ENCODE assay signal across 1 cellular context in genomic region chr11:129853508-129854228, GRCh38.
TF ChIP-seq lines count a peak whose summit lies in the region.

No MANE protein-coding gene starts in this region.

TF ChIP-seq in HepG2, 621 proteins besides CTCF, POLR2A, EP300 and RAD21 (continued from another document and continues in another):
- 0 out of 2 replicates have a peak, but pooled peaks have one; percentile 56 for TF ChIP-seq TIGD3 (CRISPR knock-in tag; IDR thresholded peaks at IDR 0.05; ENCODE audit: borderline replicate concordance)
- no peak for TF ChIP-seq HOXA5 (CRISPR knock-in tag; IDR thresholded peaks at IDR 0.05)
- TF ChIP-seq, protein P1, sequence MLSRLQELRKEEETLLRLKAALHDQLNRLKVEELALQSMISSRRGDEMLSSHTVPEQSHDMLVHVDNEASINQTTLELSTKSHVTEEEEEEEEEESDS (CRISPR knock-in tag; IDR thresholded peaks at IDR 0.05; ENCODE audit: borderline replicate concordance), result no peak
- no peak for TF ChIP-seq POGK (CRISPR knock-in tag; conservative IDR thresholded peaks at IDR 0.05)
- TF ChIP-seq SNAI1 (CRISPR knock-in tag; IDR thresholded peaks at IDR 0.05; ENCODE audit: borderline replicate concordance), result 0 out of 2 replicates have a peak, but pooled peaks have one; percentile 38
- TF ChIP-seq HMG20B (CRISPR knock-in tag; conservative IDR thresholded peaks at IDR 0.05), result 0 out of 2 replicates have a peak, but pooled peaks have one; percentile 34
- TF ChIP-seq ZNF207 (IDR thresholded peaks at IDR 0.05; ENCODE audit: borderline replicate concordance), result no peak
- no peak for TF ChIP-seq ZFP36 (IDR thresholded peaks at IDR 0.05; ENCODE audit: borderline replicate concordance, low read depth, low read length, partially characterized antibody)
- no peak for TF ChIP-seq HMGA1 (CRISPR knock-in tag; conservative IDR thresholded peaks at IDR 0.05)
- no peak for TF ChIP-seq ZNF136 (CRISPR knock-in tag; IDR thresholded peaks at IDR 0.05; ENCODE audit: low read depth)
- TF ChIP-seq USF2 (IDR thresholded peaks at IDR 0.05; ENCODE audit: low read depth, low read length), result no peak
- no peak for TF ChIP-seq USF2 (CRISPR knock-in tag; IDR thresholded peaks at IDR 0.05; ENCODE audit: borderline replicate concordance)
- TF ChIP-seq ZNF333 (CRISPR knock-in tag; IDR thresholded peaks at IDR 0.05; ENCODE audit: borderline replicate concordance), result no peak
- no peak for TF ChIP-seq ZNF44 (CRISPR knock-in tag; IDR thresholded peaks at IDR 0.05)
- no peak for TF ChIP-seq KAT2B (IDR thresholded peaks at IDR 0.05; ENCODE audit: borderline replicate concordance, low read depth, low read length)
- no peak for TF ChIP-seq MATR3 (CRISPR knock-in tag; IDR thresholded peaks at IDR 0.05)
- TF ChIP-seq ZNF709 (CRISPR knock-in tag; IDR thresholded peaks at IDR 0.05), result no peak
- TF ChIP-seq HOMEZ (CRISPR knock-in tag; IDR thresholded peaks at IDR 0.05; ENCODE audit: low read depth), result 0 out of 2 replicates have a peak, but pooled peaks have one; percentile 23
- 0 out of 2 replicates have a peak, but pooled peaks have one; percentile 59 for TF ChIP-seq ZNF317 (CRISPR knock-in tag; IDR thresholded peaks at IDR 0.05)
- TF ChIP-seq, protein P2, sequence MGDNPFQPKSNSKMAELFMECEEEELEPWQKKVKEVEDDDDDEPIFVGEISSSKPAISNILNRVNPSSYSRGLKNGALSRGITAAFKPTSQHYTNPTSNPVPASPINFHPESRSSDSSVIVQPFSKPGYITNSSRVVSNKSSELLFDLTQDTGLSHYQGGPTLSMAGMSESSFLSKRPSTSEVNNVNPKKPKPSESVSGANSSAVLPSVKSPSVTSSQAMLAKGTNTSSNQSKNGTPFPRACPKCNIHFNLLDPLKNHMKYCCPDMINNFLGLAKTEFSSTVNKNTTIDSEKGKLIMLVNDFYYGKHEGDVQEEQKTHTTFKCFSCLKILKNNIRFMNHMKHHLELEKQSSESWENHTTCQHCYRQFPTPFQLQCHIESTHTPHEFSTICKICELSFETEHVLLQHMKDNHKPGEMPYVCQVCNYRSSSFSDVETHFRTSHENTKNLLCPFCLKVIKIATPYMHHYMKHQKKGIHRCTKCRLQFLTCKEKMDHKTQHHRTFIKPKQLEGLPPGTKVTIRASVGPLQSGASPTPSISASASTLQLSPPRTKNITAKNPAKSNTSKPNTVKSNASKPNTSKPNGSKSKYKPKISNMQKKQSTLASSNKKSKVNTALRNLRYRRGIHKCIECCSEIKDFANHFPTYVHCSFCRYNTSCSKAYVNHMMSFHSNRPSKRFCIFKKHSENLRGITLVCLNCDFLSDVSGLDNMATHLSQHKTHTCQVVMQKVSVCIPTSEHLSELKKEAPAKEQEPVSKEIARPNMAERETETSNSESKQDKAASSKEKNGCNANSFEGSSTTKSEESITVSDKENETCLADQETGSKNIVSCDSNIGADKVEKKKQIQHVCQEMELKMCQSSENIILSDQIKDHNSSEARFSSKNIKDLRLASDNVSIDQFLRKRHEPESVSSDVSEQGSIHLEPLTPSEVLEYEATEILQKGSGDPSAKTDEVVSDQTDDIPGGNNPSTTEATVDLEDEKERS (CRISPR knock-in tag; IDR thresholded peaks at IDR 0.05), result 0 out of 2 replicates have a peak, but pooled peaks have one; percentile 67
- TF ChIP-seq ZNF724P (CRISPR knock-in tag; IDR thresholded peaks at IDR 0.05; ENCODE audit: borderline replicate concordance), result no peak; the same call in 1 of the 2 replicates
- peak; percentile 54; the same call in 1 of the 2 replicates for TF ChIP-seq KAT8 (CRISPR knock-in tag; IDR thresholded peaks at IDR 0.05)
- no peak for TF ChIP-seq CENPT (CRISPR knock-in tag; IDR thresholded peaks at IDR 0.05; ENCODE audit: low read depth)
- no peak for TF ChIP-seq ZNF800 (CRISPR knock-in tag; IDR thresholded peaks at IDR 0.05)
- TF ChIP-seq ZC3H13 (CRISPR knock-in tag; IDR thresholded peaks at IDR 0.05), result no peak
- TF ChIP-seq, protein P3, sequence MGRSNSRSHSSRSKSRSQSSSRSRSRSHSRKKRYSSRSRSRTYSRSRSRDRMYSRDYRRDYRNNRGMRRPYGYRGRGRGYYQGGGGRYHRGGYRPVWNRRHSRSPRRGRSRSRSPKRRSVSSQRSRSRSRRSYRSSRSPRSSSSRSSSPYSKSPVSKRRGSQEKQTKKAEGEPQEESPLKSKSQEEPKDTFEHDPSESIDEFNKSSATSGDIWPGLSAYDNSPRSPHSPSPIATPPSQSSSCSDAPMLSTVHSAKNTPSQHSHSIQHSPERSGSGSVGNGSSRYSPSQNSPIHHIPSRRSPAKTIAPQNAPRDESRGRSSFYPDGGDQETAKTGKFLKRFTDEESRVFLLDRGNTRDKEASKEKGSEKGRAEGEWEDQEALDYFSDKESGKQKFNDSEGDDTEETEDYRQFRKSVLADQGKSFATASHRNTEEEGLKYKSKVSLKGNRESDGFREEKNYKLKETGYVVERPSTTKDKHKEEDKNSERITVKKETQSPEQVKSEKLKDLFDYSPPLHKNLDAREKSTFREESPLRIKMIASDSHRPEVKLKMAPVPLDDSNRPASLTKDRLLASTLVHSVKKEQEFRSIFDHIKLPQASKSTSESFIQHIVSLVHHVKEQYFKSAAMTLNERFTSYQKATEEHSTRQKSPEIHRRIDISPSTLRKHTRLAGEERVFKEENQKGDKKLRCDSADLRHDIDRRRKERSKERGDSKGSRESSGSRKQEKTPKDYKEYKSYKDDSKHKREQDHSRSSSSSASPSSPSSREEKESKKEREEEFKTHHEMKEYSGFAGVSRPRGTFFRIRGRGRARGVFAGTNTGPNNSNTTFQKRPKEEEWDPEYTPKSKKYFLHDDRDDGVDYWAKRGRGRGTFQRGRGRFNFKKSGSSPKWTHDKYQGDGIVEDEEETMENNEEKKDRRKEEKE (IDR thresholded peaks at IDR 0.05), result no peak
- TF ChIP-seq CBX2 (IDR thresholded peaks at IDR 0.05; ENCODE audit: low read depth, low read length), result no peak
- TF ChIP-seq CBX2 (CRISPR knock-in tag; IDR thresholded peaks at IDR 0.05; ENCODE audit: low read depth), result no peak
- TF ChIP-seq ZNF776 (CRISPR knock-in tag; IDR thresholded peaks at IDR 0.05), result no peak
- TF ChIP-seq E2F5 (CRISPR knock-in tag; conservative IDR thresholded peaks at IDR 0.05), result no peak
- TF ChIP-seq, protein P4, sequence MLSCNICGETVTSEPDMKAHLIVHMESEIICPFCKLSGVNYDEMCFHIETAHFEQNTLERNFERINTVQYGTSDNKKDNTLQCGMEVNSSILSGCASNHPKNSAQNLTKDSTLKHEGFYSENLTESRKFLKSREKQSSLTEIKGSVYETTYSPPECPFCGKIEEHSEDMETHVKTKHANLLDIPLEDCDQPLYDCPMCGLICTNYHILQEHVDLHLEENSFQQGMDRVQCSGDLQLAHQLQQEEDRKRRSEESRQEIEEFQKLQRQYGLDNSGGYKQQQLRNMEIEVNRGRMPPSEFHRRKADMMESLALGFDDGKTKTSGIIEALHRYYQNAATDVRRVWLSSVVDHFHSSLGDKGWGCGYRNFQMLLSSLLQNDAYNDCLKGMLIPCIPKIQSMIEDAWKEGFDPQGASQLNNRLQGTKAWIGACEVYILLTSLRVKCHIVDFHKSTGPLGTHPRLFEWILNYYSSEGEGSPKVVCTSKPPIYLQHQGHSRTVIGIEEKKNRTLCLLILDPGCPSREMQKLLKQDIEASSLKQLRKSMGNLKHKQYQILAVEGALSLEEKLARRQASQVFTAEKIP (CRISPR knock-in tag; IDR thresholded peaks at IDR 0.05; ENCODE audit: borderline replicate concordance), result no peak
- TF ChIP-seq, protein P5, sequence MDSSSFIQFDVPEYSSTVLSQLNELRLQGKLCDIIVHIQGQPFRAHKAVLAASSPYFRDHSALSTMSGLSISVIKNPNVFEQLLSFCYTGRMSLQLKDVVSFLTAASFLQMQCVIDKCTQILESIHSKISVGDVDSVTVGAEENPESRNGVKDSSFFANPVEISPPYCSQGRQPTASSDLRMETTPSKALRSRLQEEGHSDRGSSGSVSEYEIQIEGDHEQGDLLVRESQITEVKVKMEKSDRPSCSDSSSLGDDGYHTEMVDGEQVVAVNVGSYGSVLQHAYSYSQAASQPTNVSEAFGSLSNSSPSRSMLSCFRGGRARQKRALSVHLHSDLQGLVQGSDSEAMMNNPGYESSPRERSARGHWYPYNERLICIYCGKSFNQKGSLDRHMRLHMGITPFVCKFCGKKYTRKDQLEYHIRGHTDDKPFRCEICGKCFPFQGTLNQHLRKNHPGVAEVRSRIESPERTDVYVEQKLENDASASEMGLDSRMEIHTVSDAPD (CRISPR knock-in tag; IDR thresholded peaks at IDR 0.05), result no peak
- TF ChIP-seq MEIS1 (CRISPR knock-in tag; IDR thresholded peaks at IDR 0.05; ENCODE audit: borderline replicate concordance), result no peak
- peak; percentile 93 for TF ChIP-seq MED1 (CRISPR knock-in tag; IDR thresholded peaks at IDR 0.05)
- TF ChIP-seq ZNF17 (CRISPR knock-in tag; IDR thresholded peaks at IDR 0.05), result no peak
- TF ChIP-seq ZNF572 (CRISPR knock-in tag; IDR thresholded peaks at IDR 0.05), result no peak
- no peak for TF ChIP-seq ZBTB42 (CRISPR knock-in tag; IDR thresholded peaks at IDR 0.05)
